8 cellular contexts compared by ENCODE assay signal in genomic region chr14:76812422-76813383, GRCh38. TPM values are rescaled to one million over a fixed set of nuclear protein-coding genes. Genes with fewer than 3 reads are reported as not detected.
DNase-seq lines count a peak whose midpoint lies in the region; ATAC-seq and TF ChIP-seq lines count a peak whose summit lies in the region.

TSS of gene ANGEL1 (minus strand) at chr14:76812882. CDS start at chr14:76812827, 55 bp downstream.

- no peak for TF ChIP-seq CTCF in HFF-Myc (IDR thresholded peaks at IDR 0.05; ENCODE audit: low read depth, low read length, missing control alignments)
- no peak for TF ChIP-seq CTCF in foreskin keratinocyte (conservative IDR thresholded peaks at IDR 0.05)
- TF ChIP-seq CTCF in neural crest cell (conservative IDR thresholded peaks at IDR 0.05), result no peak
- no peak for TF ChIP-seq CTCF in stomach (IDR thresholded peaks at IDR 0.05)

- H3K4me1 ChIP-seq in SJSA1 (replicated peaks) (peaks cover 19% of the 10 kb centered on the region), foreskin keratinocyte (no peaks in the 10 kb centered on the region), stomach (peaks cover 11 to 28% (median 19%) of the 10 kb centered on the region in 4 donors)

- DNase-seq in GF-D8 (lab: John Stamatoyannopoulos, UW) (peak; percentile 47), HFF-Myc (ENCODE audit: extremely low read depth, low read depth) (peak; percentile 82), MV-4-11 (lab: John Stamatoyannopoulos, UW) (peak; percentile 91), SJSA1 (ENCODE audit: low read depth in 1 of 2, low spot score in 2 of 2) (peak; percentile 85 to 90), foreskin keratinocyte (peak; percentile 70 to 86), neural crest cell (ENCODE audit: low read depth, low spot score) (peak; percentile 96), stomach (peak; percentile 98)
- peak; percentile 81 to 99 (median 94) for DNase-seq in activated naive CD4-positive, alpha-beta T cell (lab: John Stamatoyannopoulos, UW)

- H3K36me3 Mint-ChIP-seq in neural crest cell (ENCODE audit: low read depth), result peaks cover 4% of the 10 kb centered on the region

- H3K27ac ChIP-seq in SJSA1, result peak within 1 kb of the TSS; percentile 7; the same call in 1 of the 2 replicates
- H3K27ac ChIP-seq in foreskin keratinocyte, result peak within 1 kb of the TSS; percentile 25
- H3K27ac ChIP-seq in stomach, result peak within 1 kb of the TSS; percentile 88 to 95 (median 91)

- H3K27me3 ChIP-seq in SJSA1 (replicated peaks) (no peaks in the 10 kb centered on the region), foreskin keratinocyte (peaks cover 1% of the 10 kb centered on the region), stomach (no peaks in the 10 kb centered on the region)

- H3K4me3 ChIP-seq in HFF-Myc (replicated peaks; ENCODE audit: low read depth, low read length) (peak within 1 kb of the TSS; percentile 84), SJSA1 (peak within 1 kb of the TSS; percentile 74), stomach (peak within 1 kb of the TSS; percentile 78 to 90 (median 87))

- intact Hi-C loops in stomach (cut with DNase I; ENCODE audit: low total_unique reads), result no loop called here

- no peak for TF ChIP-seq EP300 in stomach (IDR thresholded peaks at IDR 0.05)

- no peaks in the 10 kb centered on the region for H3K27me3 Mint-ChIP-seq in neural crest cell (ENCODE audit: low read depth)

- peak within 1 kb of the TSS; percentile 96 for H3K4me3 Mint-ChIP-seq in neural crest cell

- 4 to 24% (median 5%) methylated on average over 10 to 69 of the region's 69 CpGs for WGBS in stomach, 5 donors

- no peaks in the 10 kb centered on the region for H3K9me3 Mint-ChIP-seq in neural crest cell

- H3K36me3 ChIP-seq in SJSA1 (peaks cover 2% of the 10 kb centered on the region; the same call in 1 of the 2 replicates), stomach (peaks cover 11 to 17% (median 16%) of the 10 kb centered on the region in 4 donors)

- TF ChIP-seq POLR2A in stomach (IDR thresholded peaks at IDR 0.05), result no peak

- peak within 1 kb of the TSS; percentile 58 for H3K27ac Mint-ChIP-seq in neural crest cell (ENCODE audit: unreplicated experiment)

- H3K9me3 ChIP-seq in SJSA1 (replicated peaks), result no peaks in the 10 kb centered on the region
- no peaks in the 10 kb centered on the region for H3K9me3 ChIP-seq in stomach

- H3K4me1 Mint-ChIP-seq in neural crest cell, result peaks cover 30% of the 10 kb centered on the region

- peak; percentile 93 for ATAC-seq in foreskin keratinocyte

RNA-seq across cellular contexts. Expression of gene ANGEL1, which starts in this region (rescaled TPM):
- 3.0 and 4.7 TPM in 2 replicates for total RNA-seq in SJSA1 (2014; rRNA removed; shearing (Covaris generic))
- 9.5 and 10.1 TPM in 2 replicates for total RNA-seq in foreskin keratinocyte
- polyA plus RNA-seq in foreskin keratinocyte, result 3.5 and 5.1 TPM in 2 replicates
- total RNA-seq in neural crest cell, result 37.2 and 38.8 TPM in 2 replicates
- total RNA-seq in stomach, result 10 to 100 TPM in 4 of 5 donors, 1 to 10 TPM in 1; 7.8 to 32.6 (median 18.0) TPM
- 1 to 10 TPM; 2.3 to 4.5 (median 4.2) TPM for polyA plus RNA-seq in stomach

Comparison
In these comparisons a context has a peak if more than half of its experiments do, and no peak if none do; other contexts are left out.
1. Peak in every context shown above with its lines: DNase-seq, ATAC-seq, H3K4me3 ChIP-seq and H3K27ac ChIP-seq.
2. DNase-seq: peak in every context shown above with its lines; median percentile 98 in stomach; 96 in neural crest cell; 94 in activated naive CD4-positive, alpha-beta T cell; 91 in MV-4-11; 88 in SJSA1; 82 in HFF-Myc; 78 in foreskin keratinocyte; 47 in GF-D8.
3. H3K27ac ChIP-seq: peak in every context shown above with its lines; median percentile 91 in stomach; 25 in foreskin keratinocyte; 7 in SJSA1.